8 cellular contexts compared by ENCODE assay signal in genomic region chr17:81142301-81143199, GRCh38. TPM values are rescaled to one million over a fixed set of nuclear protein-coding genes. Genes with fewer than 3 reads are reported as not detected.
DNase-seq lines count a peak whose midpoint lies in the region; ATAC-seq lines count a peak whose summit lies in the region.

No MANE protein-coding gene starts in this region.

- DNase-seq in G401 (ENCODE audit: low spot score) (peak; percentile 81), NCI-H1105 treated with DMSO at 0.1 percent for 48 hours (lab: John Stamatoyannopoulos, UW) (peak; percentile 90), SW480 (ENCODE audit: low spot score) (peak; percentile 82), left ventricle myocardium superior (peak; percentile 86), sciatic nerve (ENCODE audit: low spot score) (peak; percentile 93)

- H3K27ac ChIP-seq in angular gyrus (ENCODE audit: low read depth, low read length) = peak overlapping the region; percentile 83

- in situ Hi-C loops in G401 (cut with HindIII; ENCODE audit: low sequenced_read_pairs) = loop anchor here (5.0 kb wide), 1 partner anchor 45 kb away; no protein-coding TSS in a partner anchor

- peak; percentile 95 for ATAC-seq in left ventricle myocardium superior
- ATAC-seq in sciatic nerve = peak; percentile 92
- ATAC-seq in GM21576 (IDR thresholded peaks at IDR 0.05; ENCODE audit: unreplicated experiment) = no peak
- no peak for ATAC-seq in GM19351 (IDR thresholded peaks at IDR 0.05; ENCODE audit: unreplicated experiment)

- intact Hi-C loops in left ventricle myocardium superior (cut with micrococcal nuclease) = no loop called here
- intact Hi-C loops in sciatic nerve (cut with DNase I) = loop anchor here (5.0 kb wide), 1 partner anchor 50 kb away; no protein-coding TSS in a partner anchor

RNA-seq across cellular contexts. Expression of gene PVALEF, which starts 22.8 kb away (rescaled TPM):
- total RNA-seq in G401 (2014; rRNA removed; shearing (Covaris generic)) = not detected in 2 replicates
- total RNA-seq in left ventricle myocardium superior (0.20 TPM), sciatic nerve (not detected)

RNA-seq across cellular contexts. Expression of gene AATK, which starts 23.5 kb away (rescaled TPM):
- total RNA-seq in G401 (2014; rRNA removed; shearing (Covaris generic)) = 7.5 and 19.0 TPM in 2 replicates
- total RNA-seq in left ventricle myocardium superior = 14.5 TPM
- 440 TPM for total RNA-seq in sciatic nerve

Comparison
In these comparisons a context has a peak if more than half of its experiments do, and no peak if none do; other contexts are left out.
1. ATAC-seq: peak in left ventricle myocardium superior (single experiment) and sciatic nerve (single experiment); none in GM21576 (single experiment) and GM19351 (single experiment).
2. RNA of gene AATK, which starts 23.5 kb away (total RNA-seq): 440 TPM in sciatic nerve (single experiment); 14.5 TPM in left ventricle myocardium superior (single experiment) and 7.5 to 19.0 TPM in G401; every median in the first group is over 10 times any median in the second.
3. Peak in every context shown above with its lines, with median percentiles within 50 percentile points of each other: DNase-seq.